13 cellular contexts compared by ENCODE assay signal in the genomic region with DNA sequence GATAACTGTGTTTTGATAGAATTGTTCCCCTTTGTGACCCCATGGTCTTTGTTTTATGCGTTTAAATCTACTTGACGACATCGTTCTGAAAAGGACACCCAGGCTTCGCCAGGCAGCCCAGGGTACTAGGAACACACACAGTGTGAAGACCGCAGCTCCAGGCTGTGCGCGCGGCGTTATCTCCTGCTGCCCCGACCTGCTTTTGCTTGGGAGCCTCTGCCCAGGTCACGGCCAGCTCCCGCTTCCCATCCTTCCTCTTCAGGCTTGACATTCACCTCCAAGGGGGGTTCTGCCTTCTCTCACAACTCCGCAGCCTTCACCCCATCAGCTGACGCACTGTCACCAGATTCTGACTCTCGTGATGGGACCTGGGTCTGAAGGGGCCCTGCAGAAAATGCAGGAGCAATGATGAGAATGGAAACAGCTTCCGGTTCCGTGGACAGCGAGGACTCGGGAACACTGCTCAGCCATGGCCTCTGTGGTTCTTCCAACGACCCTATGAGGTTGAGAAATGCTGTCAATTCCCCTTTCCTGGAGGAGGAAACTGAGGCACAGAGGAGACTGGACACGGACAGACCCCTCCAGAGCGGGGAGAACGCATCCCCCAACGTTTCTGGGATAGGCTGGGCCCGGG. TPM values are rescaled to one million over a fixed set of nuclear protein-coding genes. Genes with fewer than 3 reads are reported as not detected.
DNase-seq lines count a peak whose midpoint lies in the region; ATAC-seq and TF ChIP-seq lines count a peak whose summit lies in the region.
"Had no signal": no experiment of that assay in that cellular context is flagged by ENCODE, and none has a peak within 500 bp of the region (broad histone marks: within the 10 kb centered on the region; RNA-seq: fewer than 3 reads in every experiment).

No MANE protein-coding gene starts in this region.

- H3K9me3 ChIP-seq in cardiac muscle cell (ENCODE audit: low read depth) (no peaks in the 10 kb centered on the region), esophagus muscularis mucosa (no peaks in the 10 kb centered on the region), neutrophil (no peaks in the 10 kb centered on the region), upper lobe of right lung (no peaks in the 10 kb centered on the region)
- H3K9me3 ChIP-seq: SJCRH30 had no signal

- DNase-seq in cardiac muscle cell (ENCODE audit: low read depth in 1 of 2, low spot score in 1 of 2) (no peak), left ventricle myocardium superior (no peak), esophagus muscularis mucosa (ENCODE audit: extremely low spot score) (no peak), upper lobe of right lung (no peak), dermis blood vessel endothelial cell (no peak)
- DNase-seq: activated CD4-positive, alpha-beta T cell treated with anti-CD3 and anti-CD28 coated beads, Interleukin-2, amount 10 ng/mL, durations not matched to agents 24 days and 14 days; NCI-H1105; SJCRH30 had no signal

- no peak for TF ChIP-seq EP300 in esophagus muscularis mucosa (IDR thresholded peaks at IDR 0.05)

- H3K4me3 ChIP-seq in cardiac muscle cell (peak overlapping the region; percentile 22), esophagus muscularis mucosa (peak overlapping the region; percentile 59 to 72 (median 69)), neutrophil (ENCODE audit: low read depth in 1 of 2, low read length in 1 of 2) (peak overlapping the region; percentile 62 to 66), upper lobe of right lung (no peak overlapping the region)
- H3K4me3 ChIP-seq: K562, SJCRH30 had no signal

- H3K27ac ChIP-seq in cardiac muscle cell: no peak overlapping the region
- H3K27ac ChIP-seq in esophagus muscularis mucosa (replicated peaks in 1 of 4): peak overlapping the region; percentile 71 to 81 (median 78)
- H3K27ac ChIP-seq in neutrophil: peak overlapping the region; percentile 75
- peak overlapping the region; percentile 49 for H3K27ac ChIP-seq in upper lobe of right lung
- H3K27ac ChIP-seq: epithelial cell of prostate, SJCRH30 had no signal

- H3K36me3 ChIP-seq in cardiac muscle cell (no peaks in the 10 kb centered on the region), esophagus muscularis mucosa (no peaks in the 10 kb centered on the region), neutrophil (no peaks in the 10 kb centered on the region), upper lobe of right lung (no peaks in the 10 kb centered on the region)
- H3K36me3 ChIP-seq: SJCRH30 had no signal

- 91% methylated on average over 19 of the region's 25 CpGs for WGBS in esophagus muscularis mucosa

- H3K27me3 ChIP-seq in cardiac muscle cell (peaks cover 16% of the 10 kb centered on the region), esophagus muscularis mucosa (peaks cover 0 to 12% (median 0%) of the 10 kb centered on the region in 4 donors), neutrophil (no peaks in the 10 kb centered on the region), upper lobe of right lung (no peaks in the 10 kb centered on the region)
- H3K27me3 ChIP-seq: SJCRH30 had no signal

- H3K4me1 ChIP-seq in cardiac muscle cell (ENCODE audit: low read depth) (peaks cover 19% of the 10 kb centered on the region), esophagus muscularis mucosa (peaks cover 52 to 74% (median 66%) of the 10 kb centered on the region in 4 donors), neutrophil (ENCODE audit: control insufficient read depth in 1 of 2, insufficient read depth in 1 of 2, low read depth in 1 of 2, low read length in 1 of 2) (peaks cover 59 to 68% of the 10 kb centered on the region in 2 experiments), upper lobe of right lung (peaks cover 23% of the 10 kb centered on the region)

- ATAC-seq in left ventricle myocardium superior: no peak
- no peak for ATAC-seq in upper lobe of right lung
- ATAC-seq in HG03521 (IDR thresholded peaks at IDR 0.05; ENCODE audit: unreplicated experiment): no peak
- ATAC-seq in GM19452 (IDR thresholded peaks at IDR 0.05; ENCODE audit: unreplicated experiment): no peak
- ATAC-seq: K562 had no signal

- no peak for TF ChIP-seq POLR2A in esophagus muscularis mucosa (IDR thresholded peaks at IDR 0.05; ENCODE audit: low read depth)

- intact Hi-C loops in left ventricle myocardium superior (cut with micrococcal nuclease): no loop called here
- intact Hi-C loops in esophagus muscularis mucosa (cut with DNase I): no loop called here
- intact Hi-C loops in upper lobe of right lung (cut with DNase I): no loop called here

- TF ChIP-seq CTCF in cardiac muscle cell (IDR thresholded peaks at IDR 0.05; ENCODE audit: low read depth, low read length): no peak
- TF ChIP-seq CTCF in esophagus muscularis mucosa (IDR thresholded peaks at IDR 0.05): no peak
- no peak for TF ChIP-seq CTCF in neutrophil (IDR thresholded peaks at IDR 0.05)
- TF ChIP-seq CTCF in upper lobe of right lung (IDR thresholded peaks at IDR 0.05): no peak

RNA-seq across cellular contexts. Expression of gene HTRA3, which starts 0.5 kb away (rescaled TPM):
- total RNA-seq in cardiac muscle cell: 8.9 and 15.7 TPM in 2 replicates
- 6.9 and 17.4 TPM in 2 replicates for polyA plus RNA-seq in cardiac muscle cell
- 95.6 TPM for total RNA-seq in left ventricle myocardium superior
- 10 to 100 TPM; 56.1 to 82.2 (median 67.2) TPM for total RNA-seq in esophagus muscularis mucosa
- total RNA-seq in upper lobe of right lung: 25.0 TPM
- 3.0 and 3.6 TPM in 2 replicates for total RNA-seq in dermis blood vessel endothelial cell
- total RNA-seq: activated CD4-positive, alpha-beta T cell treated with anti-CD3 and anti-CD28 coated beads, Interleukin-2, amount 10 ng/mL, durations not matched to agents 24 days and 14 days; K562 had no signal
